8 cellular contexts compared by ENCODE assay signal in the genomic region with DNA sequence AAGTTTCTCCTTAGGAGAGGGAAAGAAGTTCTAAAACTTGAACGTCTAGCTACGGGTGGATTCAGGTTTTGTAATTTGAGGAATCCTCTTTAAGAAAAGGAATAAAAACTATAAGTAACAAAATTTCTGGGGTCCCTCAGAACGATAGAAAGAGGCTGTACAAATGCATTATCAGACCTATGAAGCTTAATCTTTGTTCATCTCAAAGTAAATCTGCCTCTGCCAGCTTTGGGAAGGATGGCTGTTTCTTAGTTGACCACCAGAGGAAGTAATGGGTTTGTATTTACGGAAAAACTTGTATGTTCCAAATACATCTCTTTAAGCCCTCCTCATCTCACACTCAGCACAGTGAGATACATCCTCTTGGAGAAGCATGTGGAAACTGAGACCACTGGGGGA. TPM values are rescaled to one million over a fixed set of nuclear protein-coding genes. Genes with fewer than 3 reads are reported as not detected.
A peak's percentile ranks its signal among the peaks of the same experiment; 100 is the strongest.
DNase-seq lines count a peak whose midpoint lies in the region; ATAC-seq and TF ChIP-seq lines count a peak whose summit lies in the region.

No MANE protein-coding gene starts in this region.

- peak overlapping the region; percentile 96 for H3K27ac Mint-ChIP-seq in activated naive CD8-positive, alpha-beta T cell treated with anti-CD3 and anti-CD28 coated beads for 36 hours

- H3K36me3 Mint-ChIP-seq in activated naive CD8-positive, alpha-beta T cell treated with anti-CD3 and anti-CD28 coated beads for 36 hours: peaks cover 4% of the 10 kb centered on the region

- peak overlapping the region; percentile 71 for H2AFZ ChIP-seq in Loucy (ENCODE audit: low read length)

- no peaks in the 10 kb centered on the region for H3K9me3 ChIP-seq in Loucy (ENCODE audit: insufficient read depth, low read depth, low read length)
- no peaks in the 10 kb centered on the region for H3K9me3 ChIP-seq in iPS-18c (ENCODE audit: control insufficient read depth, insufficient read depth, low read length)
- H3K9me3 ChIP-seq in stomach: no peaks in the 10 kb centered on the region

- 9 to 28% (median 18%) methylated on average over 4 of the region's 4 CpGs for WGBS in stomach, 5 donors

- no peaks in the 10 kb centered on the region for H3K9me2 ChIP-seq in Loucy (replicated peaks; ENCODE audit: low read depth, low read length)

- H3K27me3 ChIP-seq in Loucy (ENCODE audit: insufficient read depth, low read length, poor library complexity, severe bottlenecking) (no peaks in the 10 kb centered on the region), stomach (no peaks in the 10 kb centered on the region)

- H3K4me2 ChIP-seq in Loucy (ENCODE audit: low read depth, low read length, poor library complexity, severe bottlenecking): peak overlapping the region; percentile 89

- no peaks in the 10 kb centered on the region for H3K9me3 Mint-ChIP-seq in activated naive CD8-positive, alpha-beta T cell treated with anti-CD3 and anti-CD28 coated beads for 36 hours

- intact Hi-C loops in stomach (cut with DNase I; ENCODE audit: low total_unique reads): no loop called here

- H3K27me3 Mint-ChIP-seq in activated naive CD8-positive, alpha-beta T cell treated with anti-CD3 and anti-CD28 coated beads for 36 hours: no peaks in the 10 kb centered on the region

- H3F3A ChIP-seq in Loucy (ENCODE audit: low read depth): no peaks in the 10 kb centered on the region

- H3K4me3 Mint-ChIP-seq in activated naive CD8-positive, alpha-beta T cell treated with anti-CD3 and anti-CD28 coated beads for 36 hours: peak overlapping the region; percentile 85

- no peak for ATAC-seq in HG02642 (IDR thresholded peaks at IDR 0.05; ENCODE audit: poor library complexity, unreplicated experiment)

- no peak for TF ChIP-seq EP300 in stomach (IDR thresholded peaks at IDR 0.05)

- peak overlapping the region; percentile 85 for H3K9ac ChIP-seq in Loucy (ENCODE audit: low read depth, low read length, poor library complexity, severe bottlenecking)

- H3K4me1 Mint-ChIP-seq in activated naive CD8-positive, alpha-beta T cell treated with anti-CD3 and anti-CD28 coated beads for 36 hours: peaks cover 13% of the 10 kb centered on the region

- peak overlapping the region; percentile 78 for H3K4me3 ChIP-seq in Loucy (ENCODE audit: low read length, poor library complexity, severe bottlenecking)
- H3K4me3 ChIP-seq in iPS-18c (ENCODE audit: insufficient read depth, low read depth, low read length): peak overlapping the region; percentile 91
- H3K4me3 ChIP-seq in stomach: peak overlapping the region; percentile 66 to 88 (median 74)

- H3K36me3 ChIP-seq in Loucy (ENCODE audit: insufficient read depth, low read length) (peaks cover 3% of the 10 kb centered on the region; the same call in 1 of the 2 replicates), stomach (peaks cover 0 to 6% (median 1%) of the 10 kb centered on the region in 4 donors)

- no peak for TF ChIP-seq POLR2A in stomach (IDR thresholded peaks at IDR 0.05)

- H3K4me1 ChIP-seq in Loucy (ENCODE audit: insufficient read depth, low read length, poor library complexity, severe bottlenecking): peaks cover 17% of the 10 kb centered on the region
- H3K4me1 ChIP-seq in stomach: peaks cover 6 to 21% (median 15%) of the 10 kb centered on the region in 4 donors

- H3K27ac ChIP-seq in stomach: peak overlapping the region in 3 of 5 donors; percentile 94 to 97 (median 95)

- H3K79me2 ChIP-seq in Loucy (ENCODE audit: insufficient read depth, low read length): no peaks in the 10 kb centered on the region

- DNase-seq in SHP77 (lab: John Stamatoyannopoulos, UW) (peak; percentile 12 to 23), SHP77 treated with DMSO at 0.1 percent for 48 hours (lab: John Stamatoyannopoulos, UW) (no peak), stomach (no peak), occipital lobe (lab: John Stamatoyannopoulos, UW) (no peak)
- DNase-seq in activated naive CD8-positive, alpha-beta T cell treated with anti-CD3 and anti-CD28 coated beads for 36 hours: no peak

- TF ChIP-seq CTCF in Loucy (conservative IDR thresholded peaks at IDR 0.05; ENCODE audit: low read length) (peak; percentile 55), stomach (IDR thresholded peaks at IDR 0.05) (peak in 1 of 7 experiments; percentile 39)

- H4K20me1 ChIP-seq in Loucy (ENCODE audit: insufficient read depth, low read length, poor library complexity, severe bottlenecking): no peaks in the 10 kb centered on the region

RNA-seq across cellular contexts. Expression of gene PSTK, which starts 0.9 kb away (rescaled TPM):
- total RNA-seq in activated naive CD8-positive, alpha-beta T cell treated with anti-CD3 and anti-CD28 coated beads for 36 hours: 1 to 10 TPM; 6.0 to 7.3 TPM
- total RNA-seq in stomach (10 to 100 TPM in 1 of 5 donors, 1 to 10 TPM in 2, not detected in 2; 1.2 to 11.6 (median 5.0) TPM), occipital lobe (12.9 TPM)
- 1 to 10 TPM; 3.5 to 4.4 (median 3.8) TPM for polyA plus RNA-seq in stomach

RNA-seq across cellular contexts. Expression of gene C10orf88, which starts 27.0 kb away (rescaled TPM):
- 10 to 100 TPM in 1 of 2 experiments, 1 to 10 TPM in 1; 9.5 to 10.1 TPM for total RNA-seq in activated naive CD8-positive, alpha-beta T cell treated with anti-CD3 and anti-CD28 coated beads for 36 hours
- total RNA-seq in stomach (10 to 100 TPM in 1 of 5 donors, 1 to 10 TPM in 4; 1.7 to 17.1 (median 5.9) TPM), occipital lobe (31.8 TPM)
- 1 to 10 TPM; 3.1 to 4.0 (median 3.2) TPM for polyA plus RNA-seq in stomach

RNA-seq across cellular contexts. Expression of gene IKZF5, which starts 27.5 kb away (rescaled TPM):
- 10 to 100 TPM; 16.6 to 19.7 TPM for total RNA-seq in activated naive CD8-positive, alpha-beta T cell treated with anti-CD3 and anti-CD28 coated beads for 36 hours
- total RNA-seq in stomach: 10 to 100 TPM in 2 of 5 donors, 1 to 10 TPM in 3; 3.5 to 18.5 (median 9.8) TPM
- 1 to 10 TPM; 5.4 to 8.4 (median 5.5) TPM for polyA plus RNA-seq in stomach
- total RNA-seq in occipital lobe: 13.4 TPM

RNA-seq across cellular contexts. Expression of gene ACADSB, which starts 27.7 kb away (rescaled TPM):
- 10 to 100 TPM; 23.3 to 25.1 TPM for total RNA-seq in activated naive CD8-positive, alpha-beta T cell treated with anti-CD3 and anti-CD28 coated beads for 36 hours
- total RNA-seq in stomach (10 to 100 TPM in 4 of 5 donors, 1 to 10 TPM in 1; 3.8 to 19.1 (median 12.9) TPM), occipital lobe (14.5 TPM)
- polyA plus RNA-seq in stomach: 10 to 100 TPM in 1 of 3 donors, 1 to 10 TPM in 2; 8.2 to 10.7 (median 8.8) TPM

Comparison
In these comparisons a context has a peak if more than half of its experiments do, and no peak if none do; other contexts are left out.
1. DNase-seq: peak in SHP77 (2 of 2); none in SHP77 treated with DMSO at 0.1 percent for 48 hours (single experiment), activated naive CD8-positive, alpha-beta T cell treated with anti-CD3 and anti-CD28 coated beads for 36 hours (single experiment), stomach (single experiment) and occipital lobe (single experiment).
2. Peak in every context shown above with its lines, with median percentiles within 50 percentile points of each other: H3K4me3 ChIP-seq.